In genomic region chr10:8369666-8370065, GRCh38 we compare ENCODE assay signal across 13 cellular contexts.
DNase-seq lines count a peak whose midpoint lies in the region; ATAC-seq and TF ChIP-seq lines count a peak whose summit lies in the region.
"Had no signal": no experiment of that assay in that cellular context is flagged by ENCODE, and none has a peak within 500 bp of the region (broad histone marks: within the 10 kb centered on the region; RNA-seq: fewer than 3 reads in every experiment).

No MANE protein-coding gene starts in this region.

- ATAC-seq in HG02610 (IDR thresholded peaks at IDR 0.05; ENCODE audit: unreplicated experiment), result peak; percentile 86
- no peak for ATAC-seq in T-cell (replicated peaks in 1 of 4)
- ATAC-seq: HCT116 had no signal

- no peak overlapping the region for H2AK5ac ChIP-seq in trophoblast cell (ENCODE audit: low read length)

- H3K4me1 ChIP-seq in trophoblast cell (ENCODE audit: control insufficient read depth in 1 of 2, insufficient read depth in 2 of 2, low read length in 2 of 2), result no peaks in the 10 kb centered on the region

- H3K9ac ChIP-seq in trophoblast cell (ENCODE audit: low read length), result no peak overlapping the region

- WGBS in trophoblast cell (ENCODE audit: extremely low coverage, insufficient coverage, insufficient read length), result no CpG with 5 or more reads among the region's 7 CpGs

- peaks cover 7% of the 10 kb centered on the region for H3K9me3 Mint-ChIP-seq in activated CD4-positive, alpha-beta T cell treated with anti-CD3 and anti-CD28 coated beads, Interleukin-2, amount 10 ng/mL, durations not matched to agents 7 days and 5 days
- H3K9me3 Mint-ChIP-seq in T-cell, result peaks cover 0 to 5% (median 3%) of the 10 kb centered on the region in 3 donors

- H4K8ac ChIP-seq in trophoblast cell (ENCODE audit: low read depth, low read length), result no peak overlapping the region

- H3K9me3 ChIP-seq in trophoblast cell (ENCODE audit: insufficient read depth, low read depth, low read length), result no peaks in the 10 kb centered on the region

- H3K4ac ChIP-seq in trophoblast cell (ENCODE audit: low read depth, low read length), result no peak overlapping the region

- H2BK120ac ChIP-seq in trophoblast cell (ENCODE audit: insufficient read depth, low read length, poor library complexity), result no peak overlapping the region

- TF ChIP-seq POLR2A in NB4 (IDR thresholded peaks at IDR 0.05; ENCODE audit: extremely low read depth, insufficient read length), result no peak

- peak overlapping the region; percentile 69 for H2BK12ac ChIP-seq in trophoblast cell (ENCODE audit: low read length)

- H4K91ac ChIP-seq in trophoblast cell (ENCODE audit: low read depth, low read length), result peak overlapping the region; percentile 51

- H3K4me3 ChIP-seq in NB4 (ENCODE audit: low read depth, low read length), result no peak overlapping the region
- no peak overlapping the region for H3K4me3 ChIP-seq in trophoblast cell (ENCODE audit: low read depth, low read length)

- POLR2A ChIA-PET in activated CD4-positive, alpha-beta T cell treated with anti-CD3 and anti-CD28 coated beads, Interleukin-2, amount 10 ng/mL, durations not matched to agents 7 days and 5 days (lab: Charles Lee), result no interaction called here
- POLR2A ChIA-PET in T-cell (lab: Charles Lee), result interaction anchor here in 1 of 2 donors (0.7 kb wide), 1 partner anchor 30 kb away, joined by 8 read pairs; no protein-coding TSS in a partner anchor

- H3K79me2 ChIP-seq in trophoblast cell (ENCODE audit: control insufficient read depth, insufficient read depth, low read length, poor library complexity), result no peaks in the 10 kb centered on the region

- H3K4me2 ChIP-seq in trophoblast cell (ENCODE audit: low read length), result no peak overlapping the region

- no peak overlapping the region for H3K14ac ChIP-seq in trophoblast cell (ENCODE audit: low read length)

- CTCF ChIA-PET in activated CD4-positive, alpha-beta T cell treated with anti-CD3 and anti-CD28 coated beads, Interleukin-2, amount 10 ng/mL, durations not matched to agents 7 days and 5 days (lab: Charles Lee), result interaction anchor here (0.7 to 0.9 kb wide), 2 partner anchors 15 to 38 kb away, joined by 3 read pairs; no protein-coding TSS in a partner anchor
- CTCF ChIA-PET in T-cell (lab: Charles Lee), result no interaction called here

- H3K36me3 Mint-ChIP-seq in activated CD4-positive, alpha-beta T cell treated with anti-CD3 and anti-CD28 coated beads, Interleukin-2, amount 10 ng/mL, durations not matched to agents 7 days and 5 days (ENCODE audit: low read depth), result peaks cover 8% of the 10 kb centered on the region
- no peaks in the 10 kb centered on the region for H3K36me3 Mint-ChIP-seq in T-cell

- no peak overlapping the region for H4K12ac ChIP-seq in trophoblast cell (ENCODE audit: low read depth, low read length)

- no peak overlapping the region for H3K23ac ChIP-seq in trophoblast cell (ENCODE audit: low read length)

- no peak overlapping the region for H2AFZ ChIP-seq in trophoblast cell (ENCODE audit: insufficient read depth, low read length, poor library complexity)

- no peak overlapping the region for H3K4me3 Mint-ChIP-seq in activated CD4-positive, alpha-beta T cell treated with anti-CD3 and anti-CD28 coated beads, Interleukin-2, amount 10 ng/mL, durations not matched to agents 7 days and 5 days
- no peak overlapping the region for H3K4me3 Mint-ChIP-seq in T-cell

- peaks cover 13% of the 10 kb centered on the region for H3K79me1 ChIP-seq in trophoblast cell (ENCODE audit: low read length)

- no peak overlapping the region for H3K18ac ChIP-seq in trophoblast cell (ENCODE audit: low read length)

- no peaks in the 10 kb centered on the region for H3K27me3 Mint-ChIP-seq in activated CD4-positive, alpha-beta T cell treated with anti-CD3 and anti-CD28 coated beads, Interleukin-2, amount 10 ng/mL, durations not matched to agents 7 days and 5 days
- H3K27me3 Mint-ChIP-seq in T-cell, result no peaks in the 10 kb centered on the region

- DNase-seq in activated CD4-positive, alpha-beta T cell treated with anti-CD3 and anti-CD28 coated beads for 48 hours, result peak; percentile 15
- no peak for DNase-seq in activated CD4-positive, alpha-beta T cell treated with anti-CD3 and anti-CD28 coated beads, Interleukin-2, amount 10 ng/mL, durations not matched to agents 7 days and 5 days
- DNase-seq in NB4 (ENCODE audit: low read depth) (peak; percentile 1), trophoblast cell (no peak), T1000 (lab: John Stamatoyannopoulos, UW) (no peak), T-cell (no peak), NCI-H2227 (lab: John Stamatoyannopoulos, UW; ENCODE audit: unreplicated experiment) (no peak)
- DNase-seq: right cardiac atrium, WERI-Rb-1 had no signal

- H3K27ac Mint-ChIP-seq in activated CD4-positive, alpha-beta T cell treated with anti-CD3 and anti-CD28 coated beads, Interleukin-2, amount 10 ng/mL, durations not matched to agents 7 days and 5 days, result no peak overlapping the region
- peak overlapping the region in 1 of 2 donors; percentile 4 for H3K27ac Mint-ChIP-seq in T-cell
- H3K27ac Mint-ChIP-seq: activated naive CD4-positive, alpha-beta T cell treated with anti-CD3 and anti-CD28 coated beads, Interleukin-2, amount 50 U/mL, for 72 hours had no signal

- no peak overlapping the region for H2BK5ac ChIP-seq in trophoblast cell (ENCODE audit: low read depth, low read length, poor library complexity)

- no peak for TF ChIP-seq CTCF in NB4 (IDR thresholded peaks at IDR 0.05; ENCODE audit: low read depth, low read length)

- H3K4me1 Mint-ChIP-seq in activated CD4-positive, alpha-beta T cell treated with anti-CD3 and anti-CD28 coated beads, Interleukin-2, amount 10 ng/mL, durations not matched to agents 7 days and 5 days, result peaks cover 21% of the 10 kb centered on the region
- H3K4me1 Mint-ChIP-seq in T-cell, result peaks cover 17 to 28% (median 18%) of the 10 kb centered on the region in 3 donors

- H3K27me3 ChIP-seq in trophoblast cell (ENCODE audit: insufficient read depth, low read length), result no peaks in the 10 kb centered on the region

- no peak overlapping the region for H3K27ac ChIP-seq in trophoblast cell (ENCODE audit: low read depth, low read length)
- H3K27ac ChIP-seq: 22Rv1, WERI-Rb-1 had no signal

- H3K36me3 ChIP-seq in trophoblast cell (ENCODE audit: control insufficient read depth in 1 of 2, insufficient read depth in 2 of 2, low read length in 2 of 2), result no peaks in the 10 kb centered on the region
- H3K36me3 ChIP-seq: WERI-Rb-1 had no signal

Comparison
In these comparisons a context has a peak if more than half of its experiments do, and no peak if none do; other contexts are left out.
1. DNase-seq: peak in activated CD4-positive, alpha-beta T cell treated with anti-CD3 and anti-CD28 coated beads for 48 hours (single experiment) and NB4 (single experiment); none in activated CD4-positive, alpha-beta T cell treated with anti-CD3 and anti-CD28 coated beads, Interleukin-2, amount 10 ng/mL, durations not matched to agents 7 days and 5 days (single experiment), trophoblast cell (0 of 2), T1000 (single experiment), T-cell (0 of 34) and NCI-H2227 (single experiment).